In genomic region chr15:68730491-68731317, GRCh38 we compare ENCODE assay signal across 8 cellular contexts.
DNase-seq lines count a peak whose midpoint lies in the region; ATAC-seq and TF ChIP-seq lines count a peak whose summit lies in the region.

No MANE protein-coding gene starts in this region.

- DNase-seq in NCI-H748 (lab: John Stamatoyannopoulos, UW; ENCODE audit: unreplicated experiment), result peak; percentile 10
- no peak for DNase-seq in NCI-H748 treated with DMSO at 0.1 percent for 48 hours (lab: John Stamatoyannopoulos, UW)
- peak; percentile 35 for DNase-seq in M059J (ENCODE audit: low read depth)
- peak; percentile 10 for DNase-seq in activated naive CD8-positive, alpha-beta T cell treated with anti-CD3 and anti-CD28 coated beads, Interleukin-2, amount 50 U/mL, for 24 hours
- peak; percentile 48 to 78 for DNase-seq in heart right ventricle
- peak; percentile 29 for DNase-seq in prostate gland (ENCODE audit: low spot score)
- no peak for DNase-seq in omental fat pad (ENCODE audit: low spot score)

- TF ChIP-seq POLR2A in prostate gland (IDR thresholded peaks at IDR 0.05), result no peak

- H3K4me3 Mint-ChIP-seq in activated naive CD8-positive, alpha-beta T cell treated with anti-CD3 and anti-CD28 coated beads, Interleukin-2, amount 50 U/mL, for 24 hours, result no peak overlapping the region

- H3K36me3 Mint-ChIP-seq in activated naive CD8-positive, alpha-beta T cell treated with anti-CD3 and anti-CD28 coated beads, Interleukin-2, amount 50 U/mL, for 24 hours (ENCODE audit: low read depth), result no peaks in the 10 kb centered on the region

- no peak overlapping the region for H3K27ac Mint-ChIP-seq in activated naive CD8-positive, alpha-beta T cell treated with anti-CD3 and anti-CD28 coated beads, Interleukin-2, amount 50 U/mL, for 24 hours

- H3K9me3 Mint-ChIP-seq in activated naive CD8-positive, alpha-beta T cell treated with anti-CD3 and anti-CD28 coated beads, Interleukin-2, amount 50 U/mL, for 24 hours, result no peaks in the 10 kb centered on the region

- intact Hi-C loops in heart right ventricle (cut with DNase I) (loop anchor here (1.0 to 5.0 kb wide), 13 partner anchors 26 to 147 kb away; partner anchors contain the start of gene ANP32A (in 1 of the 10)), prostate gland (cut with DNase I) (loop anchor here (2.0 to 5.0 kb wide), 2 partner anchors 87 to 144 kb away; no protein-coding TSS in a partner anchor)

- peak overlapping the region; percentile 49 to 92 (median 80) for H3K27ac ChIP-seq in heart right ventricle
- H3K27ac ChIP-seq in prostate gland, result peak overlapping the region in 1 of 2 donors; percentile 8

- 35 to 38% methylated on average over 13 of the region's 13 CpGs for WGBS in heart right ventricle, 2 donors
- WGBS in prostate gland, result 49% methylated on average over 13 of the region's 13 CpGs

- TF ChIP-seq CTCF in heart right ventricle (IDR thresholded peaks at IDR 0.05) (peak; percentile 30 to 78 (median 63)), prostate gland (IDR thresholded peaks at IDR 0.05) (peak in 3 of 4 experiments; percentile 58 to 72 (median 62)), omental fat pad (IDR thresholded peaks at IDR 0.05) (peak in 1 of 3 donors; percentile 51)

- H3K4me1 Mint-ChIP-seq in activated naive CD8-positive, alpha-beta T cell treated with anti-CD3 and anti-CD28 coated beads, Interleukin-2, amount 50 U/mL, for 24 hours, result peaks cover 3% of the 10 kb centered on the region

- H3K36me3 ChIP-seq in heart right ventricle, result no peaks in the 10 kb centered on the region
- H3K36me3 ChIP-seq in prostate gland, result no peaks in the 10 kb centered on the region

- no peak for ATAC-seq in activated naive CD8-positive, alpha-beta T cell treated with anti-CD3 and anti-CD28 coated beads, Interleukin-2, amount 50 U/mL, for 24 hours
- ATAC-seq in heart right ventricle (peak; percentile 43 to 85 (median 74)), GM21515 (IDR thresholded peaks at IDR 0.05; ENCODE audit: unreplicated experiment) (no peak), omental fat pad (ENCODE audit: low FRiP score) (no peak)

- H3K27me3 ChIP-seq in heart right ventricle (no peaks in the 10 kb centered on the region), prostate gland (replicated peaks; ENCODE audit: insufficient read depth) (no peaks in the 10 kb centered on the region)

- H3K4me1 ChIP-seq in heart right ventricle (peaks cover 14 to 84% (median 62%) of the 10 kb centered on the region in 9 donors), prostate gland (replicated peaks) (no peaks in the 10 kb centered on the region)

- H3K4me3 ChIP-seq in heart right ventricle (peak overlapping the region in 2 of 10 donors; percentile 9 to 21), prostate gland (no peak overlapping the region)

- no peaks in the 10 kb centered on the region for H3K27me3 Mint-ChIP-seq in activated naive CD8-positive, alpha-beta T cell treated with anti-CD3 and anti-CD28 coated beads, Interleukin-2, amount 50 U/mL, for 24 hours

- H3K9me3 ChIP-seq in heart right ventricle (no peaks in the 10 kb centered on the region), prostate gland (no peaks in the 10 kb centered on the region)

Comparison
In these comparisons a context has a peak if more than half of its experiments do, and no peak if none do; other contexts are left out.
1. DNase-seq: peak in NCI-H748 (single experiment), M059J (single experiment), activated naive CD8-positive, alpha-beta T cell treated with anti-CD3 and anti-CD28 coated beads, Interleukin-2, amount 50 U/mL, for 24 hours (single experiment), heart right ventricle (2 of 2) and prostate gland (single experiment); none in NCI-H748 treated with DMSO at 0.1 percent for 48 hours (single experiment) and omental fat pad (single experiment).
2. ATAC-seq: peak in heart right ventricle (8 of 8); none in activated naive CD8-positive, alpha-beta T cell treated with anti-CD3 and anti-CD28 coated beads, Interleukin-2, amount 50 U/mL, for 24 hours (single experiment), GM21515 (single experiment) and omental fat pad (single experiment).